In the genomic region with DNA sequence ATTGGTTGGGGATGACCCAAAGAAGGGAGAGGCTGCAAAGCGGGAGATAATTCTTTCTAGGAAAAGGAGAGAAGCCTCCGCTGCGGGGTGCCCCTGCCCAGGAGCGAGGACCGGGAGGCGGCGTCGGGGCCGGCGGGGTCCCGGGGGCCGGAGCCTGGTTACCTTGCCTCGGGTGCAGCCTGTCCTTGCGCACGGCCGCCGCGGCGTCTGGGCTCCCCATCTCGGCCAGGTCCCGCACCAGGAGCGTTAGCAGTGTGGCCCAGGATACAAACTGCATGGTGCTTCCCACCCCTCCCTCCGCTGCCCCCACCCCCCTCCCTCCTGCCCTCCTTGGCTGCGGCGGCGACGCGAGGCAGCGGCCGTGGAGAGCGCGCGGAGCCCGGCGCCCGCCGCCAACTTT, we compare ENCODE assay signal across 12 cellular contexts. TPM values are rescaled to one million over a fixed set of nuclear protein-coding genes. Genes with fewer than 3 reads are reported as not detected.
DNase-seq lines count a peak whose midpoint lies in the region; ATAC-seq and TF ChIP-seq lines count a peak whose summit lies in the region.
"Had no signal": no experiment of that assay in that cellular context is flagged by ENCODE, and none has a peak within 500 bp of the region (broad histone marks: within the 10 kb centered on the region; RNA-seq: fewer than 3 reads in every experiment).

No MANE protein-coding gene starts in this region.

- no peaks in the 10 kb centered on the region for H3K9me2 ChIP-seq in PC-3 (replicated peaks; ENCODE audit: low read length)

- H3K27me3 ChIP-seq in SJCRH30 (no peaks in the 10 kb centered on the region), muscle layer of duodenum (ENCODE audit: low read depth, low read length) (no peaks in the 10 kb centered on the region), PC-3 (ENCODE audit: low read length) (peaks cover 33% of the 10 kb centered on the region)

- DNase-seq in SJCRH30 (no peak), fibroblast of pulmonary artery (ENCODE audit: low read depth) (no peak), type B pancreatic cell (ENCODE audit: extremely low spot score, unreplicated experiment) (peak; percentile 69), HuH-7.5 (ENCODE audit: low spot score) (no peak), HEK293T (ENCODE audit: extremely low spot score) (no peak), PC-3 (no peak)
- DNase-seq: activated naive CD8-positive, alpha-beta T cell treated with anti-CD3 and anti-CD28 coated beads, Interleukin-2, amount 50 U/mL, for 24 hours; NCI-H1436 treated with DMSO at 0.1 percent for 48 hours had no signal

- no peak for TF ChIP-seq CTCF in fibroblast of pulmonary artery (IDR thresholded peaks at IDR 0.05; ENCODE audit: low read length, missing control alignments)
- TF ChIP-seq CTCF in type B pancreatic cell (conservative IDR thresholded peaks at IDR 0.05): no peak
- no peak for TF ChIP-seq CTCF in PC-3 (conservative IDR thresholded peaks at IDR 0.05; ENCODE audit: low read depth, low read length)

- no peaks in the 10 kb centered on the region for H4K20me1 ChIP-seq in PC-3 (ENCODE audit: low read length)

- peak overlapping the region; percentile 59 for H3K4me3 ChIP-seq in SJCRH30
- peak overlapping the region; percentile 77 for H3K4me3 ChIP-seq in fibroblast of pulmonary artery (replicated peaks; ENCODE audit: low read depth, low read length)
- peak overlapping the region; percentile 83 to 92 for H3K4me3 ChIP-seq in muscle layer of duodenum (ENCODE audit: low read depth in 1 of 2, low read length in 2 of 2)
- H3K4me3 ChIP-seq in PC-3 (ENCODE audit: low read length): no peak overlapping the region

- no peaks in the 10 kb centered on the region for H3K36me3 Mint-ChIP-seq in type B pancreatic cell

- H3K9ac ChIP-seq in PC-3 (ENCODE audit: low read length): no peak overlapping the region

- peak overlapping the region; percentile 32; the same call in 1 of the 2 replicates for H3K27ac ChIP-seq in SJCRH30
- H3K27ac ChIP-seq in muscle layer of duodenum (ENCODE audit: low read length): peak overlapping the region; percentile 93
- H3K27ac ChIP-seq in PC-3 (ENCODE audit: low read length): no peak overlapping the region

- no peak overlapping the region for H3K4me2 ChIP-seq in PC-3 (ENCODE audit: low read length)

- peaks cover 55% of the 10 kb centered on the region for H3K27me3 Mint-ChIP-seq in type B pancreatic cell

- BruUV-seq in PC-3 (replicated peaks; lab: Mats Ljungman, UMichigan): no TSS peak

- H3K9me3 Mint-ChIP-seq in type B pancreatic cell: no peaks in the 10 kb centered on the region
- H3K9me3 Mint-ChIP-seq: activated naive CD8-positive, alpha-beta T cell treated with anti-CD3 and anti-CD28 coated beads, Interleukin-2, amount 50 U/mL, for 24 hours; T-helper 1 cell treated with Interleukin-12 subunit alpha and Interleukin-12 subunit beta and Interleukin-4 antibody, amounts not matched to agents 30 μg/mL and 1 μg/mL, for 36 hours had no signal

- H3K4me1 ChIP-seq in SJCRH30 (0 out of 2 replicates have a peak, but pooled peaks cover 3% of the 10 kb centered on the region), muscle layer of duodenum (ENCODE audit: control insufficient read depth in 1 of 2, insufficient read depth in 2 of 2, low read length in 2 of 2) (peaks cover 6 to 8% of the 10 kb centered on the region in 2 donors), PC-3 (ENCODE audit: insufficient read depth, low read length) (no peaks in the 10 kb centered on the region)

- CTCF ChIA-PET in HEK293T (lab: Yijun Ruan, JAX) (interaction anchor here (0.5 to 1.0 kb wide), 2 partner anchors 112 to 1867 kb away, joined by 3 to 4 read pairs; no protein-coding TSS in a partner anchor), PC-3 (lab: Charles Lee) (no interaction called here)

- POLR2A ChIA-PET in HEK293T (lab: Yijun Ruan, JAX) (no interaction called here), PC-3 (lab: Charles Lee; ENCODE audit: unreplicated experiment) (no interaction called here)

- no peak overlapping the region for H3K27ac Mint-ChIP-seq in type B pancreatic cell
- H3K27ac Mint-ChIP-seq: activated naive CD8-positive, alpha-beta T cell treated with anti-CD3 and anti-CD28 coated beads, Interleukin-2, amount 50 U/mL, for 24 hours; memory B cell; T-helper 1 cell treated with Interleukin-12 subunit alpha and Interleukin-12 subunit beta and Interleukin-4 antibody, amounts not matched to agents 30 μg/mL and 1 μg/mL, for 36 hours had no signal

- H3K9me3 ChIP-seq in SJCRH30 (replicated peaks): no peaks in the 10 kb centered on the region
- H3K9me3 ChIP-seq in muscle layer of duodenum (ENCODE audit: control insufficient read depth in 1 of 2, low read length in 2 of 2): no peaks in the 10 kb centered on the region
- H3K9me3 ChIP-seq in PC-3 (ENCODE audit: low read length): no peaks in the 10 kb centered on the region

- peak overlapping the region; percentile 93 for H3K4me3 Mint-ChIP-seq in type B pancreatic cell
- H3K4me3 Mint-ChIP-seq: activated naive CD8-positive, alpha-beta T cell treated with anti-CD3 and anti-CD28 coated beads, Interleukin-2, amount 50 U/mL, for 24 hours; memory B cell; T-helper 1 cell treated with Interleukin-12 subunit alpha and Interleukin-12 subunit beta and Interleukin-4 antibody, amounts not matched to agents 30 μg/mL and 1 μg/mL, for 36 hours had no signal

- peaks cover 24% of the 10 kb centered on the region for H3K4me1 Mint-ChIP-seq in type B pancreatic cell (ENCODE audit: unreplicated experiment)

- no peak overlapping the region for H2AFZ ChIP-seq in PC-3 (ENCODE audit: low read length)

- H3F3A ChIP-seq in PC-3 (ENCODE audit: low read length, unreplicated experiment): no peaks in the 10 kb centered on the region

- intact Hi-C loops in PC-3 (cut with micrococcal nuclease): no loop called here

- H3K36me3 ChIP-seq in SJCRH30 (no peaks in the 10 kb centered on the region), muscle layer of duodenum (ENCODE audit: control insufficient read depth in 1 of 2, insufficient read depth in 2 of 2, low read length in 2 of 2) (no peaks in the 10 kb centered on the region), PC-3 (ENCODE audit: low read depth, low read length) (no peaks in the 10 kb centered on the region)

- no peak for ATAC-seq in GM18861 (IDR thresholded peaks at IDR 0.05; ENCODE audit: unreplicated experiment)
- no peak for ATAC-seq in PC-3
- ATAC-seq: activated naive CD8-positive, alpha-beta T cell treated with anti-CD3 and anti-CD28 coated beads, Interleukin-2, amount 50 U/mL, for 24 hours had no signal

- no peaks in the 10 kb centered on the region for H3K79me2 ChIP-seq in PC-3 (ENCODE audit: low read length)

TF ChIP-seq in HEK293T, 16 proteins besides CTCF, POLR2A, EP300 and RAD21:
- no peak for TF ChIP-seq ZNF384 (IDR thresholded peaks at IDR 0.05)
- no peak for TF ChIP-seq LEF1 (IDR thresholded peaks at IDR 0.05; ENCODE audit: borderline replicate concordance)
- TF ChIP-seq PKNOX1 (IDR thresholded peaks at IDR 0.05): no peak
- TF ChIP-seq SP1 (IDR thresholded peaks at IDR 0.05): no peak
- TF ChIP-seq HDGF (IDR thresholded peaks at IDR 0.05; ENCODE audit: borderline replicate concordance): no peak
- TF ChIP-seq L3MBTL2 (conservative IDR thresholded peaks at IDR 0.05): no peak
- no peak for TF ChIP-seq FOXA1 (IDR thresholded peaks at IDR 0.05)
- no peak for TF ChIP-seq CTBP1 (IDR thresholded peaks at IDR 0.05; ENCODE audit: borderline replicate concordance)
- TF ChIP-seq ELF4 (IDR thresholded peaks at IDR 0.05): no peak
- no peak for TF ChIP-seq BHLHE40 (IDR thresholded peaks at IDR 0.05; ENCODE audit: borderline replicate concordance)
- no peak for TF ChIP-seq FOXM1 (IDR thresholded peaks at IDR 0.05; ENCODE audit: borderline replicate concordance)
- no peak for TF ChIP-seq TARDBP (IDR thresholded peaks at IDR 0.05)
- no peak for TF ChIP-seq NFRKB (IDR thresholded peaks at IDR 0.05)
- TF ChIP-seq FOXK2 (IDR thresholded peaks at IDR 0.05): no peak
- TF ChIP-seq SUZ12 (IDR thresholded peaks at IDR 0.05): no peak
- TF ChIP-seq ARNT (IDR thresholded peaks at IDR 0.05): no peak

RNA-seq across cellular contexts. Expression of gene ADAMTS9, which starts 0.4 kb away (rescaled TPM):
- total RNA-seq in SJCRH30 (2014; rRNA removed; shearing (Covaris generic)): 6.7 and 6.9 TPM in 2 replicates
- total RNA-seq in type B pancreatic cell (ENCODE audit: low replicate concordance) (13.6 and 34.9 TPM in 2 replicates), PC-3 (2014; rRNA removed) (0.55 TPM in 1 of 2 replicates, not detected in the other)
